18 cellular contexts compared by ENCODE assay signal in genomic region chr10:49817845-49818244, GRCh38. TPM values are rescaled to one million over a fixed set of nuclear protein-coding genes. Genes with fewer than 3 reads are reported as not detected.
"Had no signal": no experiment of that assay in that cellular context is flagged by ENCODE, and none has a peak within 500 bp of the region (broad histone marks: within the 10 kb centered on the region; RNA-seq: fewer than 3 reads in every experiment).

No MANE protein-coding gene starts in this region.

- H3K9me3 ChIP-seq: gastrocnemius medialis, neutrophil, right atrium auricular region, tibial nerve, uterus had no signal

- H3K4me3 ChIP-seq: gastrocnemius medialis, right atrium auricular region, skin epidermis, tibial nerve, uterus had no signal

- H3K27ac ChIP-seq: neutrophil, right atrium auricular region, skin epidermis, tibial nerve, uterus had no signal

- ATAC-seq: activated CD8-positive, alpha-beta T cell treated with anti-CD3 and anti-CD28 coated beads for 36 hours; naive thymus-derived CD8-positive, alpha-beta T cell; T-helper 17 cell had no signal

- H3K27me3 ChIP-seq: gastrocnemius medialis, neutrophil, right atrium auricular region, tibial nerve, uterus had no signal

- H3K36me3 ChIP-seq: uterus had no signal

- DNase-seq: activated CD4-positive, alpha-beta T cell treated with anti-CD3 and anti-CD28 coated beads for 48 hours; activated CD8-positive, alpha-beta T cell treated with anti-CD3 and anti-CD28 coated beads for 36 hours; activated naive CD8-positive, alpha-beta T cell treated with anti-CD3 and anti-CD28 coated beads for 36 hours; activated T-cell treated with anti-CD3 and anti-CD28 coated beads, Interleukin-2, amount 50 U/mL, for 48 hours; gastrocnemius medialis; islet precursor cell; naive thymus-derived CD8-positive, alpha-beta T cell; posterior cingulate gyrus; stimulated activated CD4-positive, alpha-beta T cell treated with anti-CD3 and anti-CD28 coated beads, Interleukin-15, amount 100 ng/mL, for 24 hours; stimulated activated CD4-positive, alpha-beta T cell treated with anti-CD3 and anti-CD28 coated beads, Interleukin-4, amount 100 ng/mL, for 24 hours; stimulated activated naive CD4-positive, alpha-beta T cell; T-helper 17 cell had no signal

- H3K4me1 ChIP-seq: gastrocnemius medialis, right atrium auricular region, tibial nerve, uterus had no signal

RNA-seq across cellular contexts. Expression of gene OGDHL, which starts 55.7 kb away (rescaled TPM):
- total RNA-seq: naive thymus-derived CD8-positive, alpha-beta T cell; subcutaneous adipose tissue; T-helper 17 cell; tibial nerve had no signal
- polyA plus RNA-seq: naive thymus-derived CD8-positive, alpha-beta T cell had no signal
